Comparison of ENCODE assay signal across 16 cellular contexts in genomic region chr6:63804381-63804956, GRCh38.
DNase-seq lines count a peak whose midpoint lies in the region; ATAC-seq and TF ChIP-seq lines count a peak whose summit lies in the region.
"Had no signal": no experiment of that assay in that cellular context is flagged by ENCODE, and none has a peak within 500 bp of the region (broad histone marks: within the 10 kb centered on the region; RNA-seq: fewer than 3 reads in every experiment).

No MANE protein-coding gene starts in this region.

- H3K36me3 ChIP-seq in BJ (ENCODE audit: control insufficient read depth, insufficient read depth, low read length): no peaks in the 10 kb centered on the region
- no peaks in the 10 kb centered on the region for H3K36me3 ChIP-seq in Loucy (ENCODE audit: insufficient read depth, low read length)
- no peaks in the 10 kb centered on the region for H3K36me3 ChIP-seq in brain microvascular endothelial cell (replicated peaks)
- H3K36me3 ChIP-seq in mesenchymal stem cell (ENCODE audit: control insufficient read depth in 1 of 2, insufficient read depth in 2 of 2, low read depth in 1 of 2, low read length in 2 of 2): no peaks in the 10 kb centered on the region
- H3K36me3 ChIP-seq in MM.1S (replicated peaks; ENCODE audit: insufficient read depth, low read length): no peaks in the 10 kb centered on the region
- H3K36me3 ChIP-seq: HAP-1, prostate gland had no signal

- H4K20me1 ChIP-seq in Loucy (ENCODE audit: insufficient read depth, low read length, poor library complexity, severe bottlenecking) (no peaks in the 10 kb centered on the region), MM.1S (ENCODE audit: insufficient read depth, low read length) (no peaks in the 10 kb centered on the region)

- DNase-seq in BJ (ENCODE audit: low read depth): peak; percentile 67
- DNase-seq in brain microvascular endothelial cell: peak; percentile 90
- DNase-seq in mesenchymal stem cell: peak; percentile 91
- no peak for DNase-seq in SIG-M5 treated with dmso at 0.1 percent for 504 hours (lab: John Stamatoyannopoulos, UW; ENCODE audit: unreplicated experiment)
- DNase-seq in MM.1S: no peak
- DNase-seq in NCI-H1694 treated with DMSO at 0.1 percent for 48 hours (lab: John Stamatoyannopoulos, UW): no peak
- DNase-seq: activated T-cell treated with anti-CD3 and anti-CD28 coated beads, Interleukin-2, amount 50 U/mL, for 4 hours; Caco-2; immature natural killer cell; NCI-H446; T-helper 1 cell had no signal

- no peak overlapping the region for H3K18ac ChIP-seq in mesenchymal stem cell (ENCODE audit: low read depth in 1 of 2, low read length in 2 of 2)

- H3F3A ChIP-seq in Loucy (ENCODE audit: low read depth) (no peaks in the 10 kb centered on the region), MM.1S (ENCODE audit: insufficient read depth, low read length) (no peaks in the 10 kb centered on the region)

- no peak for ATAC-seq in GM21576 (IDR thresholded peaks at IDR 0.05; ENCODE audit: unreplicated experiment)
- ATAC-seq: activated T-cell treated with anti-CD3 and anti-CD28 coated beads, Interleukin-2, amount 50 U/mL, for 4 hours had no signal

- H3K4me2 ChIP-seq in Loucy (ENCODE audit: low read depth, low read length, poor library complexity, severe bottlenecking) (peak overlapping the region; percentile 6), mesenchymal stem cell (ENCODE audit: low read length, poor library complexity, severe bottlenecking) (no peak overlapping the region), MM.1S (ENCODE audit: low read depth, low read length) (no peak overlapping the region)

- peak overlapping the region; percentile 47 for H4K8ac ChIP-seq in mesenchymal stem cell (ENCODE audit: low read length)

- H3K9me3 ChIP-seq in Loucy (ENCODE audit: insufficient read depth, low read depth, low read length): no peaks in the 10 kb centered on the region
- H3K9me3 ChIP-seq in mesenchymal stem cell (ENCODE audit: control insufficient read depth, low read length): no peaks in the 10 kb centered on the region
- no peaks in the 10 kb centered on the region for H3K9me3 ChIP-seq in MM.1S (replicated peaks; ENCODE audit: insufficient read depth, low read length)
- H3K9me3 ChIP-seq: Caco-2, HAP-1, prostate gland had no signal

- H2AK5ac ChIP-seq in mesenchymal stem cell (ENCODE audit: low read length, severe bottlenecking): no peak overlapping the region

- H3K27me3 ChIP-seq in BJ (ENCODE audit: control insufficient read depth, insufficient read depth, low read length) (no peaks in the 10 kb centered on the region), Loucy (ENCODE audit: insufficient read depth, low read length, poor library complexity, severe bottlenecking) (no peaks in the 10 kb centered on the region), brain microvascular endothelial cell (replicated peaks) (no peaks in the 10 kb centered on the region), mesenchymal stem cell (ENCODE audit: control insufficient read depth in 1 of 2, insufficient read depth in 1 of 2, low read length in 2 of 2) (no peaks in the 10 kb centered on the region), MM.1S (replicated peaks; ENCODE audit: insufficient read depth, low read length) (no peaks in the 10 kb centered on the region)

- H3K9me2 ChIP-seq in Loucy (replicated peaks; ENCODE audit: low read depth, low read length): no peaks in the 10 kb centered on the region
- H3K9me2 ChIP-seq in MM.1S (replicated peaks; ENCODE audit: insufficient read depth, low read length): no peaks in the 10 kb centered on the region

- H3K79me2 ChIP-seq in Loucy (ENCODE audit: insufficient read depth, low read length): no peaks in the 10 kb centered on the region
- H3K79me2 ChIP-seq in MM.1S (ENCODE audit: low read length): no peaks in the 10 kb centered on the region

- peaks cover 20% of the 10 kb centered on the region for H3K4me1 ChIP-seq in Loucy (ENCODE audit: insufficient read depth, low read length, poor library complexity, severe bottlenecking)
- no peaks in the 10 kb centered on the region for H3K4me1 ChIP-seq in mesenchymal stem cell (ENCODE audit: control insufficient read depth, insufficient read depth, low read depth, low read length)
- H3K4me1 ChIP-seq in MM.1S (ENCODE audit: low read length): no peaks in the 10 kb centered on the region
- H3K4me1 ChIP-seq: HAP-1, prostate gland had no signal

- in situ Hi-C loops in brain microvascular endothelial cell (cut with HindIII; ENCODE audit: low pct_ligation_motif_present, low sequenced_read_pairs): no loop called here

- H2AFZ ChIP-seq in Loucy (ENCODE audit: low read length) (no peak overlapping the region), mesenchymal stem cell (ENCODE audit: low read depth, low read length) (no peak overlapping the region), MM.1S (ENCODE audit: low read length) (no peak overlapping the region)

- H2BK5ac ChIP-seq in mesenchymal stem cell (ENCODE audit: low read depth, low read length, poor library complexity, severe bottlenecking): no peak overlapping the region

- H3K23ac ChIP-seq in mesenchymal stem cell (ENCODE audit: low read length in 2 of 2): no peak overlapping the region

- H3K27ac ChIP-seq in brain microvascular endothelial cell: peak overlapping the region; percentile 88
- H3K27ac ChIP-seq in mesenchymal stem cell (ENCODE audit: low read length, poor library complexity, severe bottlenecking): peak overlapping the region; percentile 15
- H3K27ac ChIP-seq in MM.1S (ENCODE audit: low read length): no peak overlapping the region
- H3K27ac ChIP-seq: coronary artery had no signal

- CTCF ChIA-PET in BJ (lab: Yijun Ruan, JAX): interaction anchor here (0.9 to 3.0 kb wide), 7 partner anchors 12 to 505 kb away, joined by 3 to 13 read pairs (median 3); no protein-coding TSS in a partner anchor

- TF ChIP-seq CTCF in BJ (IDR thresholded peaks at IDR 0.05; ENCODE audit: insufficient read depth, low read depth, low read length) (no peak), Loucy (conservative IDR thresholded peaks at IDR 0.05; ENCODE audit: low read length) (no peak), brain microvascular endothelial cell (IDR thresholded peaks at IDR 0.05; ENCODE audit: low read depth, low read length, missing control alignments) (no peak), MM.1S (IDR thresholded peaks at IDR 0.05; ENCODE audit: low read length) (no peak)

- no peak overlapping the region for H4K91ac ChIP-seq in mesenchymal stem cell (ENCODE audit: low read length)

- no peak overlapping the region for H2BK15ac ChIP-seq in mesenchymal stem cell (ENCODE audit: low read depth, poor library complexity, severe bottlenecking)

- H3K4me3 ChIP-seq in BJ (ENCODE audit: low read depth, low read length) (no peak overlapping the region), Loucy (ENCODE audit: low read length, poor library complexity, severe bottlenecking) (no peak overlapping the region), brain microvascular endothelial cell (ENCODE audit: low read depth, low read length) (no peak overlapping the region), mesenchymal stem cell (ENCODE audit: insufficient read depth in 1 of 2, low read depth in 1 of 2, low read length in 2 of 2) (peak overlapping the region in 1 of 2 experiments; percentile 67), MM.1S (ENCODE audit: low read length) (no peak overlapping the region)
- H3K4me3 ChIP-seq: coronary artery, HAP-1, prostate gland had no signal

- H3K79me1 ChIP-seq in mesenchymal stem cell (replicated peaks; ENCODE audit: low read length, poor library complexity, severe bottlenecking): no peaks in the 10 kb centered on the region

- H2BK12ac ChIP-seq in mesenchymal stem cell (ENCODE audit: low read length in 2 of 2): no peak overlapping the region

- no peak overlapping the region for H2BK120ac ChIP-seq in mesenchymal stem cell (ENCODE audit: low read depth, low read length)

- no peak overlapping the region for H3K14ac ChIP-seq in mesenchymal stem cell (ENCODE audit: low read length in 2 of 2)

- H3K4ac ChIP-seq in mesenchymal stem cell (ENCODE audit: low read depth in 1 of 2, low read length in 2 of 2): no peak overlapping the region

- H3K9ac ChIP-seq in Loucy (ENCODE audit: low read depth, low read length, poor library complexity, severe bottlenecking): no peak overlapping the region
- peak overlapping the region; percentile 80 for H3K9ac ChIP-seq in mesenchymal stem cell (ENCODE audit: low read length)
- no peak overlapping the region for H3K9ac ChIP-seq in MM.1S (ENCODE audit: low read length)

- POLR2A ChIA-PET in BJ (lab: Charles Lee): no interaction called here

Comparison
In these comparisons a context has a peak if more than half of its experiments do, and no peak if none do; other contexts are left out.
1. DNase-seq: peak in BJ (single experiment), brain microvascular endothelial cell (single experiment) and mesenchymal stem cell (single experiment); none in SIG-M5 treated with dmso at 0.1 percent for 504 hours (single experiment), MM.1S (single experiment) and NCI-H1694 treated with DMSO at 0.1 percent for 48 hours (single experiment).